13 cellular contexts compared by ENCODE assay signal in genomic region chr13:26628706-26629105, GRCh38.
A peak's percentile ranks its signal among the peaks of the same experiment; 100 is the strongest.
DNase-seq lines count a peak whose midpoint lies in the region; ATAC-seq, FAIRE-seq and TF ChIP-seq lines count a peak whose summit lies in the region.
"Had no signal": no experiment of that assay in that cellular context is flagged by ENCODE, and none has a peak within 500 bp of the region (broad histone marks: within the 10 kb centered on the region; RNA-seq: fewer than 3 reads in every experiment).

No MANE protein-coding gene starts in this region.

- FAIRE-seq in D721Med (lab: Jason Lieb, UNC) = no peak
- FAIRE-seq: GM18507, TTC549 had no signal

- H3K4me3 ChIP-seq in left lung = no peak overlapping the region

- peaks cover 3% of the 10 kb centered on the region for H3K36me3 Mint-ChIP-seq in activated T-helper 2 cell treated with anti-CD3 and anti-CD28 coated beads, Interferon-gamma antibody, Interleukin-2, Interleukin-4, amounts not matched to agents 10 μg/mL and 5 μg/mL and 100 μg/mL, durations not matched to agents 14 hours and 24 hours and 36 hours (ENCODE audit: low read depth)

- no peaks in the 10 kb centered on the region for H3K4me1 Mint-ChIP-seq in activated T-helper 2 cell treated with anti-CD3 and anti-CD28 coated beads, Interferon-gamma antibody, Interleukin-2, Interleukin-4, amounts not matched to agents 10 μg/mL and 5 μg/mL and 100 μg/mL, durations not matched to agents 14 hours and 24 hours and 36 hours (ENCODE audit: low read depth)

- H3K27ac ChIP-seq in left lung = no peak overlapping the region

- intact Hi-C loops in left lung (cut with DNase I) = no loop called here
- intact Hi-C loops in activated T-helper 2 cell treated with anti-CD3 and anti-CD28 coated beads, Interferon-gamma antibody, Interleukin-2, Interleukin-4, amounts not matched to agents 10 μg/mL and 5 μg/mL and 100 μg/mL, durations not matched to agents 14 hours and 24 hours and 36 hours (cut with micrococcal nuclease) = no loop called here

- no peaks in the 10 kb centered on the region for H3K27me3 Mint-ChIP-seq in activated T-helper 2 cell treated with anti-CD3 and anti-CD28 coated beads, Interferon-gamma antibody, Interleukin-2, Interleukin-4, amounts not matched to agents 10 μg/mL and 5 μg/mL and 100 μg/mL, durations not matched to agents 14 hours and 24 hours and 36 hours (ENCODE audit: low read depth)

- no peak overlapping the region for H3K27ac Mint-ChIP-seq in activated T-helper 2 cell treated with anti-CD3 and anti-CD28 coated beads, Interferon-gamma antibody, Interleukin-2, Interleukin-4, amounts not matched to agents 10 μg/mL and 5 μg/mL and 100 μg/mL, durations not matched to agents 14 hours and 24 hours and 36 hours

- peaks cover 10% of the 10 kb centered on the region for H3K9me3 Mint-ChIP-seq in activated T-helper 2 cell treated with anti-CD3 and anti-CD28 coated beads, Interferon-gamma antibody, Interleukin-2, Interleukin-4, amounts not matched to agents 10 μg/mL and 5 μg/mL and 100 μg/mL, durations not matched to agents 14 hours and 24 hours and 36 hours

- peaks cover 0 to 19% of the 10 kb centered on the region in 2 donors for H3K9me3 ChIP-seq in left lung

- no peaks in the 10 kb centered on the region for H3K4me1 ChIP-seq in left lung

- no peak for DNase-seq in D721Med (ENCODE audit: insufficient read length, low spot score)
- peak; percentile 26 for DNase-seq in HT1080 (ENCODE audit: low read depth)
- peak; percentile 31 for DNase-seq in amniotic epithelial cell (ENCODE audit: low read depth)
- DNase-seq in left lung = no peak
- DNase-seq in activated T-helper 2 cell treated with anti-CD3 and anti-CD28 coated beads, Interferon-gamma antibody, Interleukin-2, Interleukin-4, amounts not matched to agents 10 μg/mL and 5 μg/mL and 100 μg/mL, durations not matched to agents 14 hours and 24 hours and 36 hours (ENCODE audit: low spot score) = no peak
- DNase-seq: amygdala, NCI-H2171 had no signal

- H3K4me3 Mint-ChIP-seq in activated T-helper 2 cell treated with anti-CD3 and anti-CD28 coated beads, Interferon-gamma antibody, Interleukin-2, Interleukin-4, amounts not matched to agents 10 μg/mL and 5 μg/mL and 100 μg/mL, durations not matched to agents 14 hours and 24 hours and 36 hours (ENCODE audit: low read depth) = no peak overlapping the region
- H3K4me3 Mint-ChIP-seq: stimulated activated naive CD8-positive, alpha-beta T cell treated with anti-CD3 and anti-CD28 coated beads, Interleukin-15, Interleukin-2, amounts not matched to agents 100 ng/mL and 50 ng/mL, for 24 hours had no signal

- TF ChIP-seq CTCF in D721Med (IDR thresholded peaks at IDR 0.05; ENCODE audit: insufficient read depth, missing control alignments) (peak; percentile 31), left lung (IDR thresholded peaks at IDR 0.05) (no peak)

- no peaks in the 10 kb centered on the region for H3K36me3 ChIP-seq in left lung

- H3K27me3 ChIP-seq in left lung = no peaks in the 10 kb centered on the region

- ATAC-seq in left lung (peak; percentile 81), HG03565 (IDR thresholded peaks at IDR 0.05; ENCODE audit: unreplicated experiment) (no peak), GM19351 (IDR thresholded peaks at IDR 0.05; ENCODE audit: unreplicated experiment) (no peak), HG02973 (IDR thresholded peaks at IDR 0.05; ENCODE audit: unreplicated experiment) (no peak)

Comparison
In these comparisons a context has a peak if more than half of its experiments do, and no peak if none do; other contexts are left out.
1. DNase-seq: peak in HT1080 (single experiment) and amniotic epithelial cell (single experiment); none in D721Med (single experiment), left lung (0 of 2) and activated T-helper 2 cell treated with anti-CD3 and anti-CD28 coated beads, Interferon-gamma antibody, Interleukin-2, Interleukin-4, amounts not matched to agents 10 μg/mL and 5 μg/mL and 100 μg/mL, durations not matched to agents 14 hours and 24 hours and 36 hours (single experiment).